In genomic region chr3:140736863-140737460, GRCh38 we compare ENCODE assay signal across 8 cellular contexts. TPM values are rescaled to one million over a fixed set of nuclear protein-coding genes. Genes with fewer than 3 reads are reported as not detected.
A peak's percentile ranks its signal among the peaks of the same experiment; 100 is the strongest.
DNase-seq lines count a peak whose midpoint lies in the region; ATAC-seq and TF ChIP-seq lines count a peak whose summit lies in the region.

No MANE protein-coding gene starts in this region.

- ATAC-seq in GM19035 (IDR thresholded peaks at IDR 0.05; ENCODE audit: unreplicated experiment), result no peak

- TF ChIP-seq CTCF in GM13977 (IDR thresholded peaks at IDR 0.05; ENCODE audit: extremely low read depth, insufficient read depth, missing control alignments), result peak; percentile 63
- TF ChIP-seq CTCF in astrocyte of the cerebellum (IDR thresholded peaks at IDR 0.05; ENCODE audit: low read depth, low read length, missing control alignments), result peak; percentile 64
- TF ChIP-seq CTCF in testis (IDR thresholded peaks at IDR 0.05), result peak; percentile 56 to 71 (median 58)

- in situ Hi-C loops in GM13977 (cut with MboI; ENCODE audit: low pct_unique_long_range_greater_than_20kb, low sequenced_read_pairs, unreplicated experiment), result no loop called here
- in situ Hi-C loops in astrocyte of the cerebellum (cut with HindIII; ENCODE audit: low sequenced_read_pairs), result no loop called here

- H3K27ac ChIP-seq in testis, result no peak overlapping the region

- H3K4me3 ChIP-seq in astrocyte of the cerebellum (ENCODE audit: low read depth, low read length) (no peak overlapping the region), testis (no peak overlapping the region)

- intact Hi-C loops in testis (cut with DNase I; ENCODE audit: low total_unique reads), result no loop called here

- WGBS in testis, 2 donors, result 50 to 52% methylated on average over 5 of the region's 5 CpGs

- no peak for TF ChIP-seq POLR2A in testis (IDR thresholded peaks at IDR 0.05)

- DNase-seq in AG08395 (ENCODE audit: low spot score), result peak; percentile 8
- peak; percentile 23 for DNase-seq in GM13977 (ENCODE audit: low spot score)
- peak; percentile 52 for DNase-seq in NCI-H1694 (lab: John Stamatoyannopoulos, UW)
- peak; percentile 27 for DNase-seq in astrocyte of the cerebellum (ENCODE audit: low read depth)
- DNase-seq in iPS DF 4.7 (ENCODE audit: extremely low read depth, low spot score), result peak; percentile 53
- DNase-seq in testis, result peak; percentile 83
- no peak for DNase-seq in stimulated activated CD4-positive, alpha-beta T cell treated with anti-CD3 and anti-CD28 coated beads, Interleukin-2, amount 100 ng/mL, for 48 hours

- no peaks in the 10 kb centered on the region for H3K27me3 ChIP-seq in testis

- no peaks in the 10 kb centered on the region for H3K9me3 ChIP-seq in testis

- no peaks in the 10 kb centered on the region for H3K4me1 ChIP-seq in testis

- H3K36me3 ChIP-seq in testis (ENCODE audit: low read depth, missing control alignments), result no peaks in the 10 kb centered on the region

RNA-seq across cellular contexts. Expression of gene TRIM42, which starts 59.1 kb away (rescaled TPM):
- 10 to 100 TPM; 12.5 to 21.4 TPM for total RNA-seq in testis
- polyA plus RNA-seq in testis (ENCODE audit: insufficient read depth, low read depth, low replicate concordance), result 39.8 TPM

Comparison
In these comparisons a context has a peak if more than half of its experiments do, and no peak if none do; other contexts are left out.
1. DNase-seq: peak in AG08395 (single experiment), GM13977 (single experiment), NCI-H1694 (single experiment), astrocyte of the cerebellum (single experiment), iPS DF 4.7 (single experiment) and testis (single experiment); none in stimulated activated CD4-positive, alpha-beta T cell treated with anti-CD3 and anti-CD28 coated beads, Interleukin-2, amount 100 ng/mL, for 48 hours (0 of 2).
2. Peak in every context shown above with its lines, with median percentiles within 50 percentile points of each other: CTCF ChIP-seq.